Comparison of ENCODE assay signal across 1 cellular context in genomic region chr17:2711608-2712299, GRCh38.
TF ChIP-seq lines count a peak whose summit lies in the region.

CLUH (minus strand) TSS chr17:2711764; CDS start chr17:2711661, 103 bp downstream.

TF ChIP-seq in HepG2, 621 proteins besides CTCF, POLR2A, EP300 and RAD21 (continued from another document and continues in another):
- no peak for TF ChIP-seq MLXIP (CRISPR knock-in tag; IDR thresholded peaks at IDR 0.05; ENCODE audit: borderline replicate concordance)
- TF ChIP-seq WIZ (CRISPR knock-in tag; IDR thresholded peaks at IDR 0.05): no peak
- TF ChIP-seq BCL6 (CRISPR knock-in tag; IDR thresholded peaks at IDR 0.05): 0 out of 2 replicates have a peak, but pooled peaks have one; percentile 28
- TF ChIP-seq, protein P1, sequence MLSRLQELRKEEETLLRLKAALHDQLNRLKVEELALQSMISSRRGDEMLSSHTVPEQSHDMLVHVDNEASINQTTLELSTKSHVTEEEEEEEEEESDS (CRISPR knock-in tag; IDR thresholded peaks at IDR 0.05; ENCODE audit: borderline replicate concordance): no peak
- TF ChIP-seq NFE2 (CRISPR knock-in tag; IDR thresholded peaks at IDR 0.05): no peak
- no peak for TF ChIP-seq SETDB1 (CRISPR knock-in tag; IDR thresholded peaks at IDR 0.05; ENCODE audit: borderline replicate concordance)
- TF ChIP-seq RXRB (CRISPR knock-in tag; IDR thresholded peaks at IDR 0.05; ENCODE audit: borderline replicate concordance): peak; percentile 77
- TF ChIP-seq, protein P2, sequence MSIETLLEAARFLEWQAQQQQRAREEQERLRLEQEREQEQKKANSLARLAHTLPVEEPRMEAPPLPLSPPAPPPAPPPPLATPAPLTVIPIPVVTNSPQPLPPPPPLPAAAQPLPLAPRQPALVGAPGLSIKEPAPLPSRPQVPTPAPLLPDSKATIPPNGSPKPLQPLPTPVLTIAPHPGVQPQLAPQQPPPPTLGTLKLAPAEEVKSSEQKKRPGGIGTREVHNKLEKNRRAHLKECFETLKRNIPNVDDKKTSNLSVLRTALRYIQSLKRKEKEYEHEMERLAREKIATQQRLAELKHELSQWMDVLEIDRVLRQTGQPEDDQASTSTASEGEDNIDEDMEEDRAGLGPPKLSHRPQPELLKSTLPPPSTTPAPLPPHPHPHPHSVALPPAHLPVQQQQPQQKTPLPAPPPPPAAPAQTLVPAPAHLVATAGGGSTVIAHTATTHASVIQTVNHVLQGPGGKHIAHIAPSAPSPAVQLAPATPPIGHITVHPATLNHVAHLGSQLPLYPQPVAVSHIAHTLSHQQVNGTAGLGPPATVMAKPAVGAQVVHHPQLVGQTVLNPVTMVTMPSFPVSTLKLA (IDR thresholded peaks at IDR 0.05): peak; percentile 42; the same call in 1 of the 2 replicates
- no peak for TF ChIP-seq XBP1 (CRISPR knock-in tag; IDR thresholded peaks at IDR 0.05)
- peak; percentile 66; the same call in 1 of the 2 replicates for TF ChIP-seq ZFY (CRISPR knock-in tag; IDR thresholded peaks at IDR 0.05)
- TF ChIP-seq, protein P3, sequence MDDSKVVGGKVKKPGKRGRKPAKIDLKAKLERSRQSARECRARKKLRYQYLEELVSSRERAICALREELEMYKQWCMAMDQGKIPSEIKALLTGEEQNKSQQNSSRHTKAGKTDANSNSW (CRISPR knock-in tag; IDR thresholded peaks at IDR 0.05; ENCODE audit: borderline replicate concordance): no peak
- TF ChIP-seq KLF13 (CRISPR knock-in tag; IDR thresholded peaks at IDR 0.05): no peak
- TF ChIP-seq MATR3 (CRISPR knock-in tag; IDR thresholded peaks at IDR 0.05): no peak
- no peak for TF ChIP-seq PHF21A (CRISPR knock-in tag; IDR thresholded peaks at IDR 0.05)
- TF ChIP-seq RFXANK (CRISPR knock-in tag; IDR thresholded peaks at IDR 0.05): no peak
- TF ChIP-seq, protein P4, sequence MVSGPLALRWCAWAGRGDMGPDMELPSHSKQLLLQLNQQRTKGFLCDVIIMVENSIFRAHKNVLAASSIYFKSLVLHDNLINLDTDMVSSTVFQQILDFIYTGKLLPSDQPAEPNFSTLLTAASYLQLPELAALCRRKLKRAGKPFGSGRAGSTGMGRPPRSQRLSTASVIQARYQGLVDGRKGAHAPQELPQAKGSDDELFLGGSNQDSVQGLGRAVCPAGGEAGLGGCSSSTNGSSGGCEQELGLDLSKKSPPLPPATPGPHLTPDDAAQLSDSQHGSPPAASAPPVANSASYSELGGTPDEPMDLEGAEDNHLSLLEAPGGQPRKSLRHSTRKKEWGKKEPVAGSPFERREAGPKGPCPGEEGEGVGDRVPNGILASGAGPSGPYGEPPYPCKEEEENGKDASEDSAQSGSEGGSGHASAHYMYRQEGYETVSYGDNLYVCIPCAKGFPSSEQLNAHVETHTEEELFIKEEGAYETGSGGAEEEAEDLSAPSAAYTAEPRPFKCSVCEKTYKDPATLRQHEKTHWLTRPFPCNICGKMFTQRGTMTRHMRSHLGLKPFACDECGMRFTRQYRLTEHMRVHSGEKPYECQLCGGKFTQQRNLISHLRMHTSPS (CRISPR knock-in tag; IDR thresholded peaks at IDR 0.05; ENCODE audit: low read depth): no peak
- TF ChIP-seq, protein P5, sequence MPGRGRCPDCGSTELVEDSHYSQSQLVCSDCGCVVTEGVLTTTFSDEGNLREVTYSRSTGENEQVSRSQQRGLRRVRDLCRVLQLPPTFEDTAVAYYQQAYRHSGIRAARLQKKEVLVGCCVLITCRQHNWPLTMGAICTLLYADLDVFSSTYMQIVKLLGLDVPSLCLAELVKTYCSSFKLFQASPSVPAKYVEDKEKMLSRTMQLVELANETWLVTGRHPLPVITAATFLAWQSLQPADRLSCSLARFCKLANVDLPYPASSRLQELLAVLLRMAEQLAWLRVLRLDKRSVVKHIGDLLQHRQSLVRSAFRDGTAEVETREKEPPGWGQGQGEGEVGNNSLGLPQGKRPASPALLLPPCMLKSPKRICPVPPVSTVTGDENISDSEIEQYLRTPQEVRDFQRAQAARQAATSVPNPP (CRISPR knock-in tag; IDR thresholded peaks at IDR 0.05): no peak
- TF ChIP-seq, protein P6, sequence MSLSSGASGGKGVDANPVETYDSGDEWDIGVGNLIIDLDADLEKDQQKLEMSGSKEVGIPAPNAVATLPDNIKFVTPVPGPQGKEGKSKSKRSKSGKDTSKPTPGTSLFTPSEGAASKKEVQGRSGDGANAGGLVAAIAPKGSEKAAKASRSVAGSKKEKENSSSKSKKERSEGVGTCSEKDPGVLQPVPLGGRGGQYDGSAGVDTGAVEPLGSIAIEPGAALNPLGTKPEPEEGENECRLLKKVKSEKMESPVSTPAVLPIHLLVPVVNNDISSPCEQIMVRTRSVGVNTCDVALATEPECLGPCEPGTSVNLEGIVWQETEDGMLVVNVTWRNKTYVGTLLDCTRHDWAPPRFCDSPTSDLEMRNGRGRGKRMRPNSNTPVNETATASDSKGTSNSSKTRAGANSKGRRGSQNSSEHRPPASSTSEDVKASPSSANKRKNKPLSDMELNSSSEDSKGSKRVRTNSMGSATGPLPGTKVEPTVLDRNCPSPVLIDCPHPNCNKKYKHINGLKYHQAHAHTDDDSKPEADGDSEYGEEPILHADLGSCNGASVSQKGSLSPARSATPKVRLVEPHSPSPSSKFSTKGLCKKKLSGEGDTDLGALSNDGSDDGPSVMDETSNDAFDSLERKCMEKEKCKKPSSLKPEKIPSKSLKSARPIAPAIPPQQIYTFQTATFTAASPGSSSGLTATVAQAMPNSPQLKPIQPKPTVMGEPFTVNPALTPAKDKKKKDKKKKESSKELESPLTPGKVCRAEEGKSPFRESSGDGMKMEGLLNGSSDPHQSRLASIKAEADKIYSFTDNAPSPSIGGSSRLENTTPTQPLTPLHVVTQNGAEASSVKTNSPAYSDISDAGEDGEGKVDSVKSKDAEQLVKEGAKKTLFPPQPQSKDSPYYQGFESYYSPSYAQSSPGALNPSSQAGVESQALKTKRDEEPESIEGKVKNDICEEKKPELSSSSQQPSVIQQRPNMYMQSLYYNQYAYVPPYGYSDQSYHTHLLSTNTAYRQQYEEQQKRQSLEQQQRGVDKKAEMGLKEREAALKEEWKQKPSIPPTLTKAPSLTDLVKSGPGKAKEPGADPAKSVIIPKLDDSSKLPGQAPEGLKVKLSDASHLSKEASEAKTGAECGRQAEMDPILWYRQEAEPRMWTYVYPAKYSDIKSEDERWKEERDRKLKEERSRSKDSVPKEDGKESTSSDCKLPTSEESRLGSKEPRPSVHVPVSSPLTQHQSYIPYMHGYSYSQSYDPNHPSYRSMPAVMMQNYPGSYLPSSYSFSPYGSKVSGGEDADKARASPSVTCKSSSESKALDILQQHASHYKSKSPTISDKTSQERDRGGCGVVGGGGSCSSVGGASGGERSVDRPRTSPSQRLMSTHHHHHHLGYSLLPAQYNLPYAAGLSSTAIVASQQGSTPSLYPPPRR (CRISPR knock-in tag; IDR thresholded peaks at IDR 0.05; ENCODE audit: borderline replicate concordance): 0 out of 2 replicates have a peak, but pooled peaks have one; percentile 28
- peak; percentile 59 for TF ChIP-seq PAXIP1 (CRISPR knock-in tag; conservative IDR thresholded peaks at IDR 0.05)
- no peak for TF ChIP-seq TBX3 (IDR thresholded peaks at IDR 0.05; ENCODE audit: borderline replicate concordance)
- TF ChIP-seq ASH2L (IDR thresholded peaks at IDR 0.05; ENCODE audit: insufficient read length, low read depth, low read length): peak; percentile 45
- TF ChIP-seq AHDC1 (CRISPR knock-in tag; IDR thresholded peaks at IDR 0.05; ENCODE audit: borderline replicate concordance): no peak
- TF ChIP-seq SNAI1 (CRISPR knock-in tag; IDR thresholded peaks at IDR 0.05; ENCODE audit: borderline replicate concordance): no peak
- TF ChIP-seq, protein P7, sequence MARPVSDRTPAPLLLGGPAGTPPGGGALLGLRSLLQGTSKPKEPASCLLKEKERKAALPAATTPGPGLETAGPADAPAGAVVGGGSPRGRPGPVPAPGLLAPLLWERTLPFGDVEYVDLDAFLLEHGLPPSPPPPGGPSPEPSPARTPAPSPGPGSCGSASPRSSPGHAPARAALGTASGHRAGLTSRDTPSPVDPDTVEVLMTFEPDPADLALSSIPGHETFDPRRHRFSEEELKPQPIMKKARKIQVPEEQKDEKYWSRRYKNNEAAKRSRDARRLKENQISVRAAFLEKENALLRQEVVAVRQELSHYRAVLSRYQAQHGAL (CRISPR knock-in tag; IDR thresholded peaks at IDR 0.05; ENCODE audit: not compliant biosample characterization): no peak
- no peak for TF ChIP-seq HMGA1 (CRISPR knock-in tag; conservative IDR thresholded peaks at IDR 0.05)
- TF ChIP-seq ZNF552 (CRISPR knock-in tag; IDR thresholded peaks at IDR 0.05; ENCODE audit: borderline replicate concordance): no peak
- TF ChIP-seq REL (CRISPR knock-in tag; conservative IDR thresholded peaks at IDR 0.05): peak; percentile 13; the same call in 1 of the 2 replicates
- 0 out of 2 replicates have a peak, but pooled peaks have one; percentile 49 for TF ChIP-seq ZNF580 (CRISPR knock-in tag; IDR thresholded peaks at IDR 0.05; ENCODE audit: borderline replicate concordance, low read depth)
- peak; percentile 88 for TF ChIP-seq DMAP1 (CRISPR knock-in tag; IDR thresholded peaks at IDR 0.05)
